In the genomic region with DNA sequence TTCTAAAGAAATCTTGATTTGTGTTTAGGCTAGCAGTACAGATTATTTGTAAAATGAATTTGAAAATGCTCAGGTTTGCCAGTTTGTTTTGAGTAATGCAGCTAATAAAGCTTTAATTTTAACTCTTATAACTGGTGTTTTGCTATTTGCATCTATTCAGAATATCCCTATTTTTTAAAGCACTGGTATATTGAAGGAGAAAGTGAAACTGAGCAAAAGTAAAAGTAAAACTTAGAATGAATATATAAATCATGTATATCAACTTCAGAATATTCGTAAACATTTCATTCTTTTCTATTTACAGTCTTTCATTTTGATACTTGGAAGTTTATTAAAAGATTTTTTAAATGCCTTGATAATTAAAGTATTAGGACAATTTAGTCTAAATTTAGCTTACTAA, we compare ENCODE assay signal across 1 cellular context.
A peak's percentile ranks its signal among the peaks of the same experiment; 100 is the strongest.
TF ChIP-seq lines count a peak whose summit lies in the region.

No MANE protein-coding gene starts in this region.

TF ChIP-seq in GM12878, 131 proteins besides CTCF, POLR2A, EP300 and RAD21:
- TF ChIP-seq, protein P1, sequence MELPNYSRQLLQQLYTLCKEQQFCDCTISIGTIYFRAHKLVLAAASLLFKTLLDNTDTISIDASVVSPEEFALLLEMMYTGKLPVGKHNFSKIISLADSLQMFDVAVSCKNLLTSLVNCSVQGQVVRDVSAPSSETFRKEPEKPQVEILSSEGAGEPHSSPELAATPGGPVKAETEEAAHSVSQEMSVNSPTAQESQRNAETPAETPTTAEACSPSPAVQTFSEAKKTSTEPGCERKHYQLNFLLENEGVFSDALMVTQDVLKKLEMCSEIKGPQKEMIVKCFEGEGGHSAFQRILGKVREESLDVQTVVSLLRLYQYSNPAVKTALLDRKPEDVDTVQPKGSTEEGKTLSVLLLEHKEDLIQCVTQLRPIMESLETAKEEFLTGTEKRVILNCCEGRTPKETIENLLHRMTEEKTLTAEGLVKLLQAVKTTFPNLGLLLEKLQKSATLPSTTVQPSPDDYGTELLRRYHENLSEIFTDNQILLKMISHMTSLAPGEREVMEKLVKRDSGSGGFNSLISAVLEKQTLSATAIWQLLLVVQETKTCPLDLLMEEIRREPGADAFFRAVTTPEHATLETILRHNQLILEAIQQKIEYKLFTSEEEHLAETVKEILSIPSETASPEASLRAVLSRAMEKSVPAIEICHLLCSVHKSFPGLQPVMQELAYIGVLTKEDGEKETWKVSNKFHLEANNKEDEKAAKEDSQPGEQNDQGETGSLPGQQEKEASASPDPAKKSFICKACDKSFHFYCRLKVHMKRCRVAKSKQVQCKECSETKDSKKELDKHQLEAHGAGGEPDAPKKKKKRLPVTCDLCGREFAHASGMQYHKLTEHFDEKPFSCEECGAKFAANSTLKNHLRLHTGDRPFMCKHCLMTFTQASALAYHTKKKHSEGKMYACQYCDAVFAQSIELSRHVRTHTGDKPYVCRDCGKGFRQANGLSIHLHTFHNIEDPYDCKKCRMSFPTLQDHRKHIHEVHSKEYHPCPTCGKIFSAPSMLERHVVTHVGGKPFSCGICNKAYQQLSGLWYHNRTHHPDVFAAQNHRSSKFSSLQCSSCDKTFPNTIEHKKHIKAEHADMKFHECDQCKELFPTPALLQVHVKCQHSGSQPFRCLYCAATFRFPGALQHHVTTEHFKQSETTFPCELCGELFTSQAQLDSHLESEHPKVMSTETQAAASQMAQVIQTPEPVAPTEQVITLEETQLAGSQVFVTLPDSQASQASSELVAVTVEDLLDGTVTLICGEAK (IDR thresholded peaks at IDR 0.05; ENCODE audit: borderline replicate concordance) = peak; percentile 72; the same call in 1 of the 2 replicates
- TF ChIP-seq KAT2A (conservative IDR thresholded peaks at IDR 0.05; ENCODE audit: control insufficient read depth, low read depth, low read length) = no peak
